Comparison of ENCODE assay signal across 8 cellular contexts in the genomic region with DNA sequence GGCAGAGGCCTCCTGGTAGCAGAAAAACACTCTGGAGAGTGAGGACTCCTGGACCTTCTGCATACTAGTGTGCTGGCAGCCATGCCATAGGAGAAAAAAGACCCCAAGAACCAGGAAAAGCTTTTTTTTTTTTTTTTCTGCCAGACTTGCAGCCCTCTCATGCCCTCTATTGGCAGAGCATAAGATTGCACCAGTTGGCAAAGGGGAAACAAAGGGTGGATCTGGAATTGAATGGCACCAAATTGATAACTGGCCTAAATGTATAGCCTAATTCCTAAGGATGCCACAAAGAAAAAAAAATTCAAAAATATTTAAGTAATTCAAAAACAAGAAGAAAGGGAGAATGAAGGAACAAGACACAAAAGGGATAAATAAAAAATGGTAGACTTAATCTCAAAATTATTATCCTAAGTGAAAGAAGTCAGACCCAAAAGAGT.
DNase-seq lines count a peak whose midpoint lies in the region; ATAC-seq and TF ChIP-seq lines count a peak whose summit lies in the region.

No MANE protein-coding gene starts in this region.

- H3K27ac ChIP-seq in body of pancreas = no peak overlapping the region
- H3K27ac ChIP-seq in neural progenitor cell = no peak overlapping the region

- no peak overlapping the region for H3K4me2 ChIP-seq in neural progenitor cell

- DNase-seq in activated CD4-positive, alpha-beta memory T cell treated with anti-CD3 and anti-CD28 coated beads, Interleukin-2, amount 10 ng/mL, durations not matched to agents 7 days and 5 days = peak; percentile 25
- DNase-seq in activated CD4-positive, alpha-beta memory T cell treated with anti-CD3 and anti-CD28 coated beads for 36 hours = no peak
- DNase-seq in body of pancreas (peak in 2 of 4 donors; percentile 12 to 17), neural progenitor cell (ENCODE audit: low spot score) (peak; percentile 58), medulla oblongata (ENCODE audit: extremely low spot score) (no peak), cerebellar nuclear complex (lab: John Stamatoyannopoulos, UW) (no peak), SIG-M5 treated with dmso at 0.1 percent for 504 hours (lab: John Stamatoyannopoulos, UW; ENCODE audit: unreplicated experiment) (no peak)

- intact Hi-C loops in activated CD4-positive, alpha-beta memory T cell treated with anti-CD3 and anti-CD28 coated beads for 36 hours (cut with micrococcal nuclease) = no loop called here
- intact Hi-C loops in body of pancreas (cut with DNase I) = no loop called here

- H3K36me3 ChIP-seq in body of pancreas (replicated peaks in 1 of 2; ENCODE audit: insufficient read depth in 1 of 2, low read depth in 2 of 2) (no peaks in the 10 kb centered on the region), neural progenitor cell (no peaks in the 10 kb centered on the region)

- H3K9me3 ChIP-seq in body of pancreas (no peaks in the 10 kb centered on the region), neural progenitor cell (ENCODE audit: low read depth) (no peaks in the 10 kb centered on the region)

- no peaks in the 10 kb centered on the region for H3K4me1 ChIP-seq in body of pancreas
- no peaks in the 10 kb centered on the region for H3K4me1 ChIP-seq in neural progenitor cell

- peaks cover 1% of the 10 kb centered on the region for H3K27me3 Mint-ChIP-seq in activated CD4-positive, alpha-beta memory T cell treated with anti-CD3 and anti-CD28 coated beads, Interleukin-2, amount 10 ng/mL, durations not matched to agents 7 days and 5 days
- no peaks in the 10 kb centered on the region for H3K27me3 Mint-ChIP-seq in activated CD4-positive, alpha-beta memory T cell treated with anti-CD3 and anti-CD28 coated beads for 36 hours
- H3K27me3 Mint-ChIP-seq in neural progenitor cell (ENCODE audit: insufficient read depth, low read depth) = peaks cover 4% of the 10 kb centered on the region

- H3K27me3 ChIP-seq in body of pancreas (no peaks in the 10 kb centered on the region), neural progenitor cell (no peaks in the 10 kb centered on the region)

- TF ChIP-seq CTCF in LNCAP (IDR thresholded peaks at IDR 0.05) = peak; percentile 90
- peak in 6 of 7 experiments; percentile 31 to 57 (median 49) for TF ChIP-seq CTCF in body of pancreas (IDR thresholded peaks at IDR 0.05)
- TF ChIP-seq CTCF in neural progenitor cell (IDR thresholded peaks at IDR 0.05) = peak; percentile 90

- CTCF ChIA-PET in activated CD4-positive, alpha-beta memory T cell treated with anti-CD3 and anti-CD28 coated beads, Interleukin-2, amount 10 ng/mL, durations not matched to agents 7 days and 5 days (lab: Charles Lee) = interaction anchor here (0.6 to 1.5 kb wide), 9 partner anchors 10 to 1691 kb away, joined by 3 to 4 read pairs (median 3); no protein-coding TSS in a partner anchor
- CTCF ChIA-PET in activated CD4-positive, alpha-beta memory T cell treated with anti-CD3 and anti-CD28 coated beads for 36 hours (lab: Charles Lee) = interaction anchor here (0.6 to 1.0 kb wide), 4 partner anchors 10 to 194 kb away, joined by 3 to 6 read pairs (median 3); no protein-coding TSS in a partner anchor

- H3K4me3 Mint-ChIP-seq in activated CD4-positive, alpha-beta memory T cell treated with anti-CD3 and anti-CD28 coated beads, Interleukin-2, amount 10 ng/mL, durations not matched to agents 7 days and 5 days = no peak overlapping the region
- H3K4me3 Mint-ChIP-seq in activated CD4-positive, alpha-beta memory T cell treated with anti-CD3 and anti-CD28 coated beads for 36 hours = no peak overlapping the region
- H3K4me3 Mint-ChIP-seq in neural progenitor cell = no peak overlapping the region

- H3K9me3 Mint-ChIP-seq in activated CD4-positive, alpha-beta memory T cell treated with anti-CD3 and anti-CD28 coated beads, Interleukin-2, amount 10 ng/mL, durations not matched to agents 7 days and 5 days = peaks cover 14% of the 10 kb centered on the region
- peaks cover 24% of the 10 kb centered on the region for H3K9me3 Mint-ChIP-seq in activated CD4-positive, alpha-beta memory T cell treated with anti-CD3 and anti-CD28 coated beads for 36 hours
- H3K9me3 Mint-ChIP-seq in neural progenitor cell = peaks cover 24% of the 10 kb centered on the region

- no peak for TF ChIP-seq POLR2A in body of pancreas (IDR thresholded peaks at IDR 0.05)

- H3K9ac ChIP-seq in neural progenitor cell = no peak overlapping the region

- ATAC-seq in body of pancreas = no peak

- POLR2A ChIA-PET in activated CD4-positive, alpha-beta memory T cell treated with anti-CD3 and anti-CD28 coated beads, Interleukin-2, amount 10 ng/mL, durations not matched to agents 7 days and 5 days (lab: Charles Lee) = interaction anchor here (1.0 kb wide), 1 partner anchor 112 kb away, joined by 4 read pairs; no protein-coding TSS in a partner anchor
- POLR2A ChIA-PET in activated CD4-positive, alpha-beta memory T cell treated with anti-CD3 and anti-CD28 coated beads for 36 hours (lab: Charles Lee) = no interaction called here

- H3K4me3 ChIP-seq in body of pancreas (no peak overlapping the region), neural progenitor cell (no peak overlapping the region)

- H3K36me3 Mint-ChIP-seq in activated CD4-positive, alpha-beta memory T cell treated with anti-CD3 and anti-CD28 coated beads, Interleukin-2, amount 10 ng/mL, durations not matched to agents 7 days and 5 days (ENCODE audit: low read depth) = no peaks in the 10 kb centered on the region
- no peaks in the 10 kb centered on the region for H3K36me3 Mint-ChIP-seq in activated CD4-positive, alpha-beta memory T cell treated with anti-CD3 and anti-CD28 coated beads for 36 hours
- no peaks in the 10 kb centered on the region for H3K36me3 Mint-ChIP-seq in neural progenitor cell

- H3K79me2 ChIP-seq in neural progenitor cell (ENCODE audit: low read depth) = no peaks in the 10 kb centered on the region

- no peaks in the 10 kb centered on the region for H4K20me1 ChIP-seq in neural progenitor cell (ENCODE audit: low read depth)

- H3K27ac Mint-ChIP-seq in activated CD4-positive, alpha-beta memory T cell treated with anti-CD3 and anti-CD28 coated beads, Interleukin-2, amount 10 ng/mL, durations not matched to agents 7 days and 5 days = no peak overlapping the region
- H3K27ac Mint-ChIP-seq in activated CD4-positive, alpha-beta memory T cell treated with anti-CD3 and anti-CD28 coated beads for 36 hours = no peak overlapping the region
- no peak overlapping the region for H3K27ac Mint-ChIP-seq in neural progenitor cell

- peak overlapping the region; percentile 58 for H2AFZ ChIP-seq in neural progenitor cell (replicated peaks)

- H3K4me1 Mint-ChIP-seq in activated CD4-positive, alpha-beta memory T cell treated with anti-CD3 and anti-CD28 coated beads, Interleukin-2, amount 10 ng/mL, durations not matched to agents 7 days and 5 days = no peaks in the 10 kb centered on the region
- H3K4me1 Mint-ChIP-seq in activated CD4-positive, alpha-beta memory T cell treated with anti-CD3 and anti-CD28 coated beads for 36 hours (ENCODE audit: low read depth) = no peaks in the 10 kb centered on the region
- no peaks in the 10 kb centered on the region for H3K4me1 Mint-ChIP-seq in neural progenitor cell

- no peaks in the 10 kb centered on the region for H3F3A ChIP-seq in neural progenitor cell (ENCODE audit: low read depth)

Comparison
In these comparisons a context has a peak if more than half of its experiments do, and no peak if none do; other contexts are left out.
1. DNase-seq: peak in activated CD4-positive, alpha-beta memory T cell treated with anti-CD3 and anti-CD28 coated beads, Interleukin-2, amount 10 ng/mL, durations not matched to agents 7 days and 5 days (single experiment) and neural progenitor cell (single experiment); none in activated CD4-positive, alpha-beta memory T cell treated with anti-CD3 and anti-CD28 coated beads for 36 hours (single experiment), medulla oblongata (single experiment), cerebellar nuclear complex (0 of 2) and SIG-M5 treated with dmso at 0.1 percent for 504 hours (single experiment).
2. Peak in every context shown above with its lines, with median percentiles within 50 percentile points of each other: CTCF ChIP-seq.